23 cellular contexts compared by ENCODE assay signal in the genomic region with DNA sequence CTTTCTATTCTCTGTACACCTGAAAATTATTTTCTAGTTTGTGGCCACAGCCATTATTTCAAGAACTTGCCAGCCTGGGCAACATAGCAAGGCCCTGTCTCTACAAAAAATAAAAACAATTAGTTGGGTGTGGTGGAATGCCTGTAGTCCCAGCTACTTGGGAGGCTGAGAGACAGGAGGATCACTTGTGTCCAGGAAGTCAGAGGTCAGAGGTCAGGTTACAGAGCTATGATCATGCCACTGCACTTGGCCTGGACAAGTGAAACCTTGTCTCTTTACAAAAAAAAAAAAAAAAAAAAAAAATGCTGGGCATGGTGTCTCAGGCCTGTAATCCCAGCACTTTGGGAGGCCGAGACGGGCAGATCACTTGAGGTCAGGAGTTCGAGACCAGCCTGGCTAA.
"Had no signal": no experiment of that assay in that cellular context is flagged by ENCODE, and none has a peak within 500 bp of the region (broad histone marks: within the 10 kb centered on the region; RNA-seq: fewer than 3 reads in every experiment).

No MANE protein-coding gene starts in this region.

- H3K4me3 Mint-ChIP-seq: activated naive CD8-positive, alpha-beta T cell treated with anti-CD3 and anti-CD28 coated beads for 36 hours; activated T-cell treated with anti-CD3 and anti-CD28 coated beads, Interleukin-2, amount 50 U/mL, for 24 hours; mesothelial cell of epicardium; naive thymus-derived CD8-positive, alpha-beta T cell; T-helper 1 cell treated with Interleukin-12 subunit alpha and Interleukin-12 subunit beta and Interleukin-4 antibody, amounts not matched to agents 30 μg/mL and 1 μg/mL, for 36 hours had no signal

- H3K9me3 Mint-ChIP-seq: activated naive CD8-positive, alpha-beta T cell treated with anti-CD3 and anti-CD28 coated beads for 36 hours; activated T-cell treated with anti-CD3 and anti-CD28 coated beads, Interleukin-2, amount 50 U/mL, for 24 hours; activated T-helper 2 cell treated with anti-CD3 and anti-CD28 coated beads, Interferon-gamma antibody, Interleukin-2, Interleukin-4, amounts not matched to agents 10 μg/mL and 5 μg/mL and 100 μg/mL, durations not matched to agents 14 hours and 24 hours and 36 hours; mesothelial cell of epicardium; naive thymus-derived CD8-positive, alpha-beta T cell; T-helper 1 cell treated with Interleukin-12 subunit alpha and Interleukin-12 subunit beta and Interleukin-4 antibody, amounts not matched to agents 30 μg/mL and 1 μg/mL, for 36 hours had no signal

- H3K27ac Mint-ChIP-seq: activated naive CD8-positive, alpha-beta T cell treated with anti-CD3 and anti-CD28 coated beads for 36 hours; activated T-cell treated with anti-CD3 and anti-CD28 coated beads, Interleukin-2, amount 50 U/mL, for 24 hours; activated T-helper 2 cell treated with anti-CD3 and anti-CD28 coated beads, Interferon-gamma antibody, Interleukin-2, Interleukin-4, amounts not matched to agents 10 μg/mL and 5 μg/mL and 100 μg/mL, durations not matched to agents 14 hours and 24 hours and 36 hours; mesothelial cell of epicardium; naive thymus-derived CD8-positive, alpha-beta T cell; T-helper 1 cell treated with Interleukin-12 subunit alpha and Interleukin-12 subunit beta and Interleukin-4 antibody, amounts not matched to agents 30 μg/mL and 1 μg/mL, for 36 hours had no signal

- ATAC-seq: activated CD4-positive, CD25-positive, alpha-beta regulatory T cell treated with anti-CD3 and anti-CD28 coated beads, Interleukin-2, amount 50 U/mL, for 24 hours; heart right ventricle; left colon; naive thymus-derived CD8-positive, alpha-beta T cell; psoas muscle had no signal

- H3K27me3 Mint-ChIP-seq: activated naive CD8-positive, alpha-beta T cell treated with anti-CD3 and anti-CD28 coated beads for 36 hours; activated T-cell treated with anti-CD3 and anti-CD28 coated beads, Interleukin-2, amount 50 U/mL, for 24 hours; naive thymus-derived CD8-positive, alpha-beta T cell had no signal

- H3K4me1 Mint-ChIP-seq: activated naive CD8-positive, alpha-beta T cell treated with anti-CD3 and anti-CD28 coated beads for 36 hours; mesothelial cell of epicardium; naive thymus-derived CD8-positive, alpha-beta T cell had no signal

- DNase-seq: activated CD4-positive, alpha-beta T cell treated with anti-CD3 and anti-CD28 coated beads, Interleukin-2, amount 50 U/mL, for 4 hours; activated CD8-positive, alpha-beta memory T cell treated with anti-CD3 and anti-CD28 coated beads for 24 hours; activated CD8-positive, alpha-beta memory T cell treated with anti-CD3 and anti-CD28 coated beads, Interleukin-2, amount 50 U/mL, for 4 hours; activated naive CD4-positive, alpha-beta T cell; activated naive CD8-positive, alpha-beta T cell treated with anti-CD3 and anti-CD28 coated beads for 36 hours; activated T-cell treated with anti-CD3 and anti-CD28 coated beads, Interleukin-2, amount 50 U/mL, for 24 hours; central memory CD4-positive, alpha-beta T cell; heart right ventricle; left colon; naive thymus-derived CD8-positive, alpha-beta T cell; ovary; psoas muscle; stimulated activated CD4-positive, alpha-beta T cell treated with anti-CD3 and anti-CD28 coated beads, Interleukin-4, amount 100 ng/mL, for 24 hours; stimulated activated naive CD4-positive, alpha-beta T cell treated with Interleukin-2 at 50 U/mL for 16 hours; T1000; upper lobe of left lung had no signal

- H3K4me3 ChIP-seq: esophagus muscularis mucosa, heart right ventricle, lung, ovary, psoas muscle, right atrium auricular region, upper lobe of left lung had no signal
